ENCODE assay signal across 1 cellular context in the genomic region with DNA sequence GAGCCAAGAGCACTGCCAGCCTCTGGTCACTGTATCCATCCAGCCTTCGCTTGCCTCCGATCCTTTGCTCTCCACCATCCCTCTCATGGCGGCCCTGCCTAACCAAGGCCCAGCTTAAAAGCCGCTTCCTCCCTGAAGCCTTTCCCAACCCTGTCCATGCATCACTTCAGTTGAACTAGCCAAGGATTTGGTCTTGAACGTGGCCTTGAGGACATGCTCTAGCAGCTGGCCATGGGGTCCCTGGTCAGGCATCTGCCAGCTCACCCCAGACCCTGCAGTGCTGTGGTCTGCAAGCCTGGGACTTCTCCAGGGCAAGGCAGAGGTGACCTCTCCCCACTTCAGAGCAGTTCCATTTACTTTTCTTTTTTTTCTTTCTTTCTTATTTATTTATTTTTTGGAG.
TF ChIP-seq lines count a peak whose summit lies in the region.

No MANE protein-coding gene starts in this region.

TF ChIP-seq in WTC11, 78 proteins besides CTCF, POLR2A, EP300 and RAD21 (continued from another document):
- TF ChIP-seq MLX (CRISPR knock-in tag; IDR thresholded peaks at IDR 0.05) (no peak), PRRX2 (CRISPR knock-in tag; IDR thresholded peaks at IDR 0.05) (no peak), SP1 (CRISPR knock-in tag; conservative IDR thresholded peaks at IDR 0.05) (no peak), RELA (CRISPR knock-in tag; IDR thresholded peaks at IDR 0.05; ENCODE audit: borderline replicate concordance) (no peak), ELF4 (CRISPR knock-in tag; IDR thresholded peaks at IDR 0.05; ENCODE audit: low read depth) (no peak), GRHL2 (CRISPR knock-in tag; IDR thresholded peaks at IDR 0.05; ENCODE audit: insufficient replicate concordance, severe bottlenecking) (no peak), MYBL2 (CRISPR knock-in tag; IDR thresholded peaks at IDR 0.05) (no peak), MXD4 (CRISPR knock-in tag; IDR thresholded peaks at IDR 0.05; ENCODE audit: borderline replicate concordance) (no peak), EMX1 (CRISPR knock-in tag; IDR thresholded peaks at IDR 0.05) (no peak)
- TF ChIP-seq, protein P1, sequence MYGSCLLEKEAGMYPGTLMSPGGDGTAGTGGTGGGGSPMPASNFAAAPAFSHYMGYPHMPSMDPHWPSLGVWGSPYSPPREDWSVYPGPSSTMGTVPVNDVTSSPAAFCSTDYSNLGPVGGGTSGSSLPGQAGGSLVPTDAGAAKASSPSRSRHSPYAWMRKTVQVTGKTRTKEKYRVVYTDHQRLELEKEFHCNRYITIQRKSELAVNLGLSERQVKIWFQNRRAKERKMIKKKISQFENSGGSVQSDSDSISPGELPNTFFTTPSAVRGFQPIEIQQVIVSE (CRISPR knock-in tag; IDR thresholded peaks at IDR 0.05; ENCODE audit: borderline replicate concordance) = no peak
